18 cellular contexts compared by ENCODE assay signal in the genomic region with DNA sequence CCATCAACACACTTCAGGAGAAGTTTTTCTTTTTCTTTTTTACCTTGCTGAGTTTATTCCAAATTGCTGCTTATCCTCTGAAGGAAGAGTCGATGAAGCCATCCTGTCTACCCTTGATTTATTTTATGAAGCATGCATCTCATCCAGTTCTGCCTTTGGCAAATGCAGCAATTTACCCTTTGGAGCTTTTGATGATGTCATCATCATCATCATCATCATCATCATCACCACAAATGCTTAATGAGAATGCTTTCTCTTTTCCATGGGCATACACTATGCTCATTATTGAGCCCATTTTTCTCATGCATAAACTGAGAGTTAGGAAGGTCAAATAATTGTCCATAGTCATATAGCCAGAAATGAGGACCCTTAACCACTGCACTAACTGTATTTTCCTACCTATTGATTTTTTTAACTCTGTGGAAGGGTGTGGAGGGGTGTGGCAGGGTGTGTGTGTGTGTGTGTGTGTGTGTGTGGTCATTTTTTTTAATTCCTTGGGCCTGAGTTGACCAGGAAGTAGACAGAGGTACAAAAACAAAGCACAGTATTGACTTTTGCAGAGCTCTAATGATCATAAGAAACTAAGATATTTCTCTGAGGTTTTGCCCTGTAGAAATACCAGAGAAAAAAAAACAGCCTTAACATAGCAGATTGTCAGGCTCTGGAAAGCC.
DNase-seq lines count a peak whose midpoint lies in the region; ATAC-seq, FAIRE-seq and TF ChIP-seq lines count a peak whose summit lies in the region.
"Had no signal": no experiment of that assay in that cellular context is flagged by ENCODE, and none has a peak within 500 bp of the region (broad histone marks: within the 10 kb centered on the region; RNA-seq: fewer than 3 reads in every experiment).

No MANE protein-coding gene starts in this region.

- TF ChIP-seq CTCF in HepG2 (CRISPR knock-in tag; IDR thresholded peaks at IDR 0.05) (no peak), right lobe of liver (IDR thresholded peaks at IDR 0.05) (no peak), K562 (IDR thresholded peaks at IDR 0.05 in 2 of 3, conservative IDR thresholded peaks at IDR 0.05 in 1 of 3; ENCODE audit: insufficient read depth in 2 of 3, low read depth in 1 of 3, low read length in 3 of 3) (no peak), D721Med (IDR thresholded peaks at IDR 0.05; ENCODE audit: insufficient read depth, missing control alignments) (no peak)

- ATAC-seq in HepG2 (no peak), right lobe of liver (no peak), K562 (no peak)
- ATAC-seq: A549 had no signal

- POLR2A ChIA-PET in HepG2 (lab: Yijun Ruan, JAX) (no interaction called here), K562 (lab: Yijun Ruan, JAX) (interaction anchor here (0.7 to 1.7 kb wide), 4 partner anchors 8 to 175 kb away, joined by 3 to 5 read pairs (median 4); no protein-coding TSS in a partner anchor)

- intact Hi-C loops in HepG2 (cut with micrococcal nuclease; ENCODE audit: unreplicated experiment) (loop anchor here (5.0 kb wide), 1 partner anchor 792 kb away; no protein-coding TSS in a partner anchor), right lobe of liver (cut with DNase I) (no loop called here), K562 (cut with micrococcal nuclease) (loop anchor here (2.0 to 5.0 kb wide), 7 partner anchors 89 to 1127 kb away; no protein-coding TSS in a partner anchor)

- CTCF ChIA-PET in HepG2 (lab: Yijun Ruan, JAX; ENCODE audit: low intra/inter-chr PET ratio, low total read pairs) (interaction anchor here (1.4 to 2.3 kb wide), 2 partner anchors 149 to 664 kb away, joined by 5 to 14 read pairs; no protein-coding TSS in a partner anchor), K562 (lab: Yijun Ruan, JAX; ENCODE audit: low intra/inter-chr PET ratio) (interaction anchor here (0.6 to 1.6 kb wide), 3 partner anchors 206 to 793 kb away, joined by 3 to 5 read pairs (median 4); no protein-coding TSS in a partner anchor)

- H3K4me3 ChIP-seq in HepG2 (replicated peaks in 1 of 3; ENCODE audit: insufficient read depth in 1 of 3, low read depth in 2 of 3, low read length in 3 of 3) (no peak overlapping the region), right lobe of liver (no peak overlapping the region), K562 (no peak overlapping the region)
- H3K4me3 ChIP-seq: A549, GM23338 had no signal

- FAIRE-seq in HepG2 (lab: Jason Lieb, UNC) (no peak), K562 (lab: Jason Lieb, UNC) (no peak), D721Med (lab: Jason Lieb, UNC) (no peak)
- FAIRE-seq: A549, GM18507, H54, HTR-8/SVneo had no signal

- H3K9ac ChIP-seq in HepG2 (ENCODE audit: insufficient read depth, low read depth, low read length): no peak overlapping the region
- no peak overlapping the region for H3K9ac ChIP-seq in K562 (ENCODE audit: insufficient read depth in 1 of 2, low read depth in 2 of 2, low read length in 2 of 2)

- BruUV-seq in HepG2 (replicated peaks; lab: Mats Ljungman, UMichigan) (no TSS peak), K562 (replicated peaks; lab: Mats Ljungman, UMichigan) (no TSS peak)

- no peak for TF ChIP-seq RAD21 in HepG2 (CRISPR knock-in tag; IDR thresholded peaks at IDR 0.05)
- TF ChIP-seq RAD21 in K562 (CRISPR knock-in tag; conservative IDR thresholded peaks at IDR 0.05 in 1 of 2, IDR thresholded peaks at IDR 0.05 in 1 of 2): no peak

- WGBS in HepG2 (ENCODE audit: low lambda C conversion rate): 3% methylated on average over 1 of the region's 1 CpG
- 57% methylated on average over 1 of the region's 1 CpG for WGBS in right lobe of liver (ENCODE audit: insufficient coverage, low coverage, low lambda C conversion rate, missing lambda C conversion rate)
- 0% methylated on average over 1 of the region's 1 CpG for WGBS in K562 (ENCODE audit: insufficient coverage, low coverage, missing lambda C conversion rate)

- TF ChIP-seq POLR2A in HepG2 (IDR thresholded peaks at IDR 0.05; ENCODE audit: insufficient read depth in 1 of 2, low read depth in 2 of 2, low read length in 2 of 2) (no peak), right lobe of liver (IDR thresholded peaks at IDR 0.05) (no peak), K562 (conservative IDR thresholded peaks at IDR 0.05) (no peak)

- no peaks in the 10 kb centered on the region for H3K36me3 ChIP-seq in HepG2 (replicated peaks in 1 of 2; ENCODE audit: control insufficient read depth in 1 of 2, insufficient read depth in 2 of 2, low read length in 2 of 2)
- no peaks in the 10 kb centered on the region for H3K36me3 ChIP-seq in right lobe of liver
- H3K36me3 ChIP-seq in K562 (ENCODE audit: control insufficient read depth, insufficient read depth, low read length): no peaks in the 10 kb centered on the region

- no peak overlapping the region for H3K27ac ChIP-seq in HepG2 (ENCODE audit: extremely low read length, insufficient read depth, low read length)
- H3K27ac ChIP-seq in right lobe of liver: no peak overlapping the region
- no peak overlapping the region for H3K27ac ChIP-seq in K562 (ENCODE audit: extremely low read depth, low read depth, low read length)
- H3K27ac ChIP-seq: 22Rv1, A549, C4-2B had no signal

- H3K27me3 ChIP-seq in HepG2 (ENCODE audit: control insufficient read depth in 1 of 2, insufficient read depth in 2 of 2, low read length in 2 of 2): peaks cover 0 to 4% of the 10 kb centered on the region in 2 experiments; a peak in 1 of 5 replicates
- no peaks in the 10 kb centered on the region for H3K27me3 ChIP-seq in right lobe of liver
- H3K27me3 ChIP-seq in K562 (ENCODE audit: control insufficient read depth in 2 of 2, insufficient read depth in 2 of 2, low read length in 2 of 2): peaks cover 6 to 10% of the 10 kb centered on the region in 2 experiments; a peak in 3 of 5 replicates

- H2AFZ ChIP-seq in HepG2 (ENCODE audit: low read length) (no peak overlapping the region), K562 (ENCODE audit: low read depth, low read length) (no peak overlapping the region)
- H2AFZ ChIP-seq: GM23338 had no signal

- H3K79me2 ChIP-seq in HepG2 (ENCODE audit: insufficient read depth, low read length) (no peaks in the 10 kb centered on the region), K562 (ENCODE audit: control insufficient read depth, insufficient read depth, low read length) (no peaks in the 10 kb centered on the region)

- H3K9me3 ChIP-seq in HepG2 (ENCODE audit: low read length): no peaks in the 10 kb centered on the region
- no peaks in the 10 kb centered on the region for H3K9me3 ChIP-seq in right lobe of liver
- no peaks in the 10 kb centered on the region; the same call in 1 of the 2 replicates for H3K9me3 ChIP-seq in K562 (replicated peaks; ENCODE audit: control insufficient read depth, insufficient read depth, low read depth, low read length)
- H3K9me3 ChIP-seq: A549 had no signal

- H4K20me1 ChIP-seq in HepG2 (ENCODE audit: insufficient read depth, low read length) (no peaks in the 10 kb centered on the region), K562 (replicated peaks; ENCODE audit: control insufficient read depth, insufficient read depth, low read length) (no peaks in the 10 kb centered on the region)

- DNase-seq in HepG2 (ENCODE audit: low spot score) (no peak), right lobe of liver (no peak), K562 (ENCODE audit: extremely low read depth in 1 of 4, low spot score in 3 of 4) (no peak), kidney glomerular epithelial cell (lab: John Stamatoyannopoulos, UW) (peak; percentile 3), renal cortical epithelial cell (ENCODE audit: low read depth) (peak; percentile 25), NCI-H128 (lab: John Stamatoyannopoulos, UW; ENCODE audit: unreplicated experiment) (no peak), D721Med (ENCODE audit: insufficient read length, low spot score) (no peak), dermis blood vessel endothelial cell (no peak)
- DNase-seq: CD8-positive, alpha-beta T cell; DMS79; GDM1 had no signal

- TF ChIP-seq EP300 in HepG2 (IDR thresholded peaks at IDR 0.05; ENCODE audit: low read depth in 2 of 2, low read length in 2 of 2): no peak
- no peak for TF ChIP-seq EP300 in HepG2 (CRISPR knock-in tag; IDR thresholded peaks at IDR 0.05; ENCODE audit: borderline replicate concordance)
- TF ChIP-seq EP300 in K562 (IDR thresholded peaks at IDR 0.05; ENCODE audit: low read length): no peak

- H3K4me2 ChIP-seq in HepG2 (ENCODE audit: low read depth, low read length) (no peak overlapping the region), K562 (ENCODE audit: insufficient read depth, low read length) (no peak overlapping the region)
- H3K4me2 ChIP-seq: A549, GM23338 had no signal

- no peaks in the 10 kb centered on the region for H3K9me1 ChIP-seq in K562 (ENCODE audit: control insufficient read depth, insufficient read depth, low read length)

- H3K4me1 ChIP-seq in HepG2 (ENCODE audit: insufficient read depth, low read length) (peaks cover 16% of the 10 kb centered on the region), right lobe of liver (peaks cover 0 to 4% (median 2%) of the 10 kb centered on the region in 4 donors), K562 (replicated peaks in 1 of 2; ENCODE audit: control insufficient read depth in 2 of 2, insufficient read depth in 2 of 2, low read length in 2 of 2) (no peaks in the 10 kb centered on the region; a peak in 1 of 5 replicates)
- H3K4me1 ChIP-seq: A549 had no signal

- in situ Hi-C loops in HepG2 (cut with HindIII; ENCODE audit: extremely low pct_ligation_motif_present, low pct_unique_long_range_greater_than_20kb): loop anchor here (5.0 to 25.0 kb wide), 3 partner anchors 67 to 467 kb away; no protein-coding TSS in a partner anchor
- in situ Hi-C loops in K562 (cut with MboI): loop anchor here (5.0 to 10.0 kb wide), 3 partner anchors 82 to 475 kb away; a partner anchor contains a TSS

TF ChIP-seq in HepG2, 621 proteins besides CTCF, POLR2A, EP300 and RAD21 (continues in another document):
- no peak for TF ChIP-seq ZFP41 (CRISPR knock-in tag; IDR thresholded peaks at IDR 0.05; ENCODE audit: borderline replicate concordance)
- TF ChIP-seq ZNF883 (CRISPR knock-in tag; IDR thresholded peaks at IDR 0.05; ENCODE audit: not compliant biosample characterization): no peak

TF ChIP-seq in K562, 482 proteins besides CTCF, POLR2A, EP300 and RAD21 (continues in another document):
- no peak for TF ChIP-seq POU5F1 (IDR thresholded peaks at IDR 0.05; ENCODE audit: borderline replicate concordance, low read depth, low read length, partially characterized antibody)
- no peak for TF ChIP-seq ERF (CRISPR knock-in tag; IDR thresholded peaks at IDR 0.05)

Comparison
In these comparisons a context has a peak if more than half of its experiments do, and no peak if none do; other contexts are left out.
1. intact Hi-C loops: an anchor here in HepG2 (5.0 kb wide) and K562 (2.0 to 5.0 kb wide); none called in right lobe of liver.
2. DNase-seq: peak in kidney glomerular epithelial cell (single experiment) and renal cortical epithelial cell (single experiment); none in HepG2 (single experiment), right lobe of liver (0 of 3), K562 (0 of 4), NCI-H128 (single experiment), D721Med (single experiment) and dermis blood vessel endothelial cell (single experiment).